1 cellular context compared by ENCODE assay signal in the genomic region with DNA sequence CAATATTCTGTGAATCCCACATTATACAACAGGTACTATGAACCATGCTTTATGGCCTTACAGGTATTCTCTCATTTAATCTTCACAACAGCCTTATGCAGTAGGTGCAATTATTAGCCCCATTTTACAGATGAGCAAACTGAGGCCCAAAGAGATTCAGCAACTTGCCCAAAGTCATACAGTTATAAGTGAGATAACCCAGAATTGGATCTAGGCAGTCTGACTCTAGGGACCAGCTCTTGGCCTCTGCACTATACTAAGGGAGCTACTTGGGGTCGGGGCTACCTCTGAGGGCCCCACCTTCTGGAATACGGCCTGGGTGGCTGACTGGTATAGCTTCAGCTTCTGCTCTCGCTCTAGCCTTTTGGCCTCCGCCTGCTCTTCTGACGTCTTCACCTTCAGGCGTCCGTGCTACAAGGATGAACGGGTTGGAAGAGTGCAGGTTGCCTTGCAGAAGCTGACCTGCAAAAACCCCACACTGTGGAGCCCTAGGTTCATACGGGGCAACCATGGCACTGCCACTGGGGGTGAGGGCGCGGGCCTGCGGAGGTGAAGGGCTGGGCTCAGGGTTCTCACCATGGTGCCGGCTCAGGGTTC.
TF ChIP-seq lines count a peak whose summit lies in the region.

No MANE protein-coding gene starts in this region.

TF ChIP-seq in K562, 482 proteins besides CTCF, POLR2A, EP300 and RAD21:
- TF ChIP-seq CBX3 (IDR thresholded peaks at IDR 0.05; ENCODE audit: borderline replicate concordance in 1 of 2, low read length in 2 of 2), result 0 out of 3 replicates have a peak, but pooled peaks of 1 of the 2 experiments have one; percentile 56
- peak; percentile 65 to 80; a peak in 3 of 4 replicates for TF ChIP-seq RCOR1 (IDR thresholded peaks at IDR 0.05; ENCODE audit: borderline replicate concordance in 1 of 2, low read depth in 2 of 2, low read length in 2 of 2)
- no peak for TF ChIP-seq MEF2D (tag; conservative IDR thresholded peaks at IDR 0.05; ENCODE audit: low read depth)
- TF ChIP-seq HDAC2 (IDR thresholded peaks at IDR 0.05), result peak; percentile 86
- TF ChIP-seq DDX20 (tag; IDR thresholded peaks at IDR 0.05; ENCODE audit: low read depth), result no peak
- TF ChIP-seq, protein P1, sequence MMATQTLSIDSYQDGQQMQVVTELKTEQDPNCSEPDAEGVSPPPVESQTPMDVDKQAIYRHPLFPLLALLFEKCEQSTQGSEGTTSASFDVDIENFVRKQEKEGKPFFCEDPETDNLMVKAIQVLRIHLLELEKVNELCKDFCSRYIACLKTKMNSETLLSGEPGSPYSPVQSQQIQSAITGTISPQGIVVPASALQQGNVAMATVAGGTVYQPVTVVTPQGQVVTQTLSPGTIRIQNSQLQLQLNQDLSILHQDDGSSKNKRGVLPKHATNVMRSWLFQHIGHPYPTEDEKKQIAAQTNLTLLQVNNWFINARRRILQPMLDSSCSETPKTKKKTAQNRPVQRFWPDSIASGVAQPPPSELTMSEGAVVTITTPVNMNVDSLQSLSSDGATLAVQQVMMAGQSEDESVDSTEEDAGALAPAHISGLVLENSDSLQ (IDR thresholded peaks at IDR 0.05), result no peak
- 0 out of 4 replicates have a peak, but pooled peaks of 1 of the 2 experiments have one; percentile 15 for TF ChIP-seq SIN3A (IDR thresholded peaks at IDR 0.05; ENCODE audit: borderline replicate concordance in 2 of 2, control insufficient read depth in 1 of 2, low read depth in 2 of 2, low read length in 2 of 2)
- TF ChIP-seq CHD4 (IDR thresholded peaks at IDR 0.05; ENCODE audit: insufficient read depth, insufficient replicate concordance, low read depth, low read length, poor library complexity, severe bottlenecking), result peak; percentile 90
- TF ChIP-seq ESRRA (IDR thresholded peaks at IDR 0.05; ENCODE audit: borderline replicate concordance, low read depth), result 0 out of 2 replicates have a peak, but pooled peaks have one; percentile 34
- TF ChIP-seq KDM1A (IDR thresholded peaks at IDR 0.05), result peak; percentile 80 to 90
- TF ChIP-seq ADNP (tag; IDR thresholded peaks at IDR 0.05), result peak; percentile 92
- peak; percentile 27 for TF ChIP-seq PHF20 (IDR thresholded peaks at IDR 0.05; ENCODE audit: partially characterized antibody)
- peak; percentile 99 for TF ChIP-seq RBM25 (IDR thresholded peaks at IDR 0.05; ENCODE audit: low read depth, low read length, severe bottlenecking)
- TF ChIP-seq SMARCA5 (IDR thresholded peaks at IDR 0.05), result peak; percentile 91
- peak; percentile 96 for TF ChIP-seq BCOR (IDR thresholded peaks at IDR 0.05)
- TF ChIP-seq CBX1 (IDR thresholded peaks at IDR 0.05; ENCODE audit: low read depth), result peak; percentile 77; the same call in 1 of the 2 replicates
- no peak for TF ChIP-seq SRSF9 (IDR thresholded peaks at IDR 0.05; ENCODE audit: borderline replicate concordance, low read depth, low read length)
- TF ChIP-seq, protein P2, sequence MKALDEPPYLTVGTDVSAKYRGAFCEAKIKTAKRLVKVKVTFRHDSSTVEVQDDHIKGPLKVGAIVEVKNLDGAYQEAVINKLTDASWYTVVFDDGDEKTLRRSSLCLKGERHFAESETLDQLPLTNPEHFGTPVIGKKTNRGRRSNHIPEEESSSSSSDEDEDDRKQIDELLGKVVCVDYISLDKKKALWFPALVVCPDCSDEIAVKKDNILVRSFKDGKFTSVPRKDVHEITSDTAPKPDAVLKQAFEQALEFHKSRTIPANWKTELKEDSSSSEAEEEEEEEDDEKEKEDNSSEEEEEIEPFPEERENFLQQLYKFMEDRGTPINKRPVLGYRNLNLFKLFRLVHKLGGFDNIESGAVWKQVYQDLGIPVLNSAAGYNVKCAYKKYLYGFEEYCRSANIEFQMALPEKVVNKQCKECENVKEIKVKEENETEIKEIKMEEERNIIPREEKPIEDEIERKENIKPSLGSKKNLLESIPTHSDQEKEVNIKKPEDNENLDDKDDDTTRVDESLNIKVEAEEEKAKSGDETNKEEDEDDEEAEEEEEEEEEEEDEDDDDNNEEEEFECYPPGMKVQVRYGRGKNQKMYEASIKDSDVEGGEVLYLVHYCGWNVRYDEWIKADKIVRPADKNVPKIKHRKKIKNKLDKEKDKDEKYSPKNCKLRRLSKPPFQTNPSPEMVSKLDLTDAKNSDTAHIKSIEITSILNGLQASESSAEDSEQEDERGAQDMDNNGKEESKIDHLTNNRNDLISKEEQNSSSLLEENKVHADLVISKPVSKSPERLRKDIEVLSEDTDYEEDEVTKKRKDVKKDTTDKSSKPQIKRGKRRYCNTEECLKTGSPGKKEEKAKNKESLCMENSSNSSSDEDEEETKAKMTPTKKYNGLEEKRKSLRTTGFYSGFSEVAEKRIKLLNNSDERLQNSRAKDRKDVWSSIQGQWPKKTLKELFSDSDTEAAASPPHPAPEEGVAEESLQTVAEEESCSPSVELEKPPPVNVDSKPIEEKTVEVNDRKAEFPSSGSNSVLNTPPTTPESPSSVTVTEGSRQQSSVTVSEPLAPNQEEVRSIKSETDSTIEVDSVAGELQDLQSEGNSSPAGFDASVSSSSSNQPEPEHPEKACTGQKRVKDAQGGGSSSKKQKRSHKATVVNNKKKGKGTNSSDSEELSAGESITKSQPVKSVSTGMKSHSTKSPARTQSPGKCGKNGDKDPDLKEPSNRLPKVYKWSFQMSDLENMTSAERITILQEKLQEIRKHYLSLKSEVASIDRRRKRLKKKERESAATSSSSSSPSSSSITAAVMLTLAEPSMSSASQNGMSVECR (CRISPR knock-in tag; IDR thresholded peaks at IDR 0.05), result peak; percentile 14; the same call in 1 of the 2 replicates
- TF ChIP-seq NELFE (IDR thresholded peaks at IDR 0.05; ENCODE audit: insufficient read depth, insufficient read length), result no peak
- TF ChIP-seq NCOA6 (IDR thresholded peaks at IDR 0.05), result no peak
